Comparison of ENCODE assay signal across 8 cellular contexts in genomic region chr2:127408004-127408806, GRCh38. TPM values are rescaled to one million over a fixed set of nuclear protein-coding genes. Genes with fewer than 3 reads are reported as not detected.
DNase-seq lines count a peak whose midpoint lies in the region; ATAC-seq and TF ChIP-seq lines count a peak whose summit lies in the region.

No MANE protein-coding gene starts in this region.

- peak overlapping the region; percentile 61 to 92 (median 86) for H3K27ac ChIP-seq in BLaER1 treated with 17β-estradiol and CSF1 and Interleukin-3, amounts not matched to agents 10 nM and 100 nM
- H3K27ac ChIP-seq in OCI-LY7 (ENCODE audit: low read depth, low read length, poor library complexity, severe bottlenecking), result no peak overlapping the region

- H3K27me3 Mint-ChIP-seq in activated T-cell treated with anti-CD3 and anti-CD28 coated beads, Interleukin-2, amount 50 U/mL, for 24 hours, result peaks cover 3% of the 10 kb centered on the region

- H4K20me1 ChIP-seq in BLaER1 treated with 17β-estradiol and CSF1 and Interleukin-3, amounts not matched to agents 10 nM and 100 nM, result no peaks in the 10 kb centered on the region
- H4K20me1 ChIP-seq in OCI-LY7 (ENCODE audit: insufficient read depth, low read length), result no peaks in the 10 kb centered on the region

- H3K9ac ChIP-seq in BLaER1 treated with 17β-estradiol and CSF1 and Interleukin-3, amounts not matched to agents 10 nM and 100 nM, result peak overlapping the region; percentile 75 to 83 (median 81)
- H3K9ac ChIP-seq in mucosa of stomach (ENCODE audit: low read length), result peak overlapping the region; percentile 77

- BruUV-seq in OCI-LY7 (replicated peaks; lab: Mats Ljungman, UMichigan), result no TSS peak

- peak; percentile 64 for ATAC-seq in GM19455 (IDR thresholded peaks at IDR 0.05; ENCODE audit: unreplicated experiment)

- H3K36me3 Mint-ChIP-seq in activated T-cell treated with anti-CD3 and anti-CD28 coated beads, Interleukin-2, amount 50 U/mL, for 24 hours (ENCODE audit: low read depth), result no peaks in the 10 kb centered on the region

- H3K4me1 ChIP-seq in BLaER1 treated with 17β-estradiol and CSF1 and Interleukin-3, amounts not matched to agents 10 nM and 100 nM, result peaks cover 28 to 89% (median 64%) of the 10 kb centered on the region in 10 experiments
- H3K4me1 ChIP-seq in OCI-LY7 (ENCODE audit: insufficient read depth, low read length, poor library complexity, severe bottlenecking) (peaks cover 48% of the 10 kb centered on the region), mucosa of stomach (ENCODE audit: control insufficient read depth, insufficient read depth, low read length) (peaks cover 13% of the 10 kb centered on the region)

- intact Hi-C loops in OCI-LY7 (cut with micrococcal nuclease; ENCODE audit: unreplicated experiment), result no loop called here

- no peaks in the 10 kb centered on the region for H3K9me2 ChIP-seq in OCI-LY7 (ENCODE audit: insufficient read depth, low read length)

- peak overlapping the region; percentile 35 for H3K4me3 Mint-ChIP-seq in activated T-cell treated with anti-CD3 and anti-CD28 coated beads, Interleukin-2, amount 50 U/mL, for 24 hours

- H3K4me3 ChIP-seq in BLaER1 treated with 17β-estradiol and CSF1 and Interleukin-3, amounts not matched to agents 10 nM and 100 nM, result peak overlapping the region; percentile 37 to 64 (median 53)
- H3K4me3 ChIP-seq in OCI-LY7 (ENCODE audit: low read depth, low read length, poor library complexity, severe bottlenecking), result peak overlapping the region; percentile 39
- no peak overlapping the region for H3K4me3 ChIP-seq in mucosa of stomach (ENCODE audit: low read length)

- no peaks in the 10 kb centered on the region for H3K27me3 ChIP-seq in BLaER1 treated with 17β-estradiol and CSF1 and Interleukin-3, amounts not matched to agents 10 nM and 100 nM
- H3K27me3 ChIP-seq in mucosa of stomach (ENCODE audit: control insufficient read depth, insufficient read depth, low read length), result no peaks in the 10 kb centered on the region

- CTCF ChIA-PET in OCI-LY7 (lab: Charles Lee; ENCODE audit: unreplicated experiment), result no interaction called here

- no peak for TF ChIP-seq CTCF in OCI-LY7 (conservative IDR thresholded peaks at IDR 0.05; ENCODE audit: low read length)

- H3K4me1 Mint-ChIP-seq in activated T-cell treated with anti-CD3 and anti-CD28 coated beads, Interleukin-2, amount 50 U/mL, for 24 hours (ENCODE audit: low read depth), result peaks cover 38% of the 10 kb centered on the region

- peak overlapping the region; percentile 78 for H2AFZ ChIP-seq in OCI-LY7 (ENCODE audit: low read length)

- no peaks in the 10 kb centered on the region for H3K79me2 ChIP-seq in OCI-LY7 (ENCODE audit: insufficient read depth, low read depth, low read length)

- H3K9me3 ChIP-seq in BLaER1 treated with 17β-estradiol and CSF1 and Interleukin-3, amounts not matched to agents 10 nM and 100 nM (replicated peaks in 1 of 11), result peaks cover 0 to 24% (median 7%) of the 10 kb centered on the region in 11 experiments; a peak in 14 of 22 replicates
- H3K9me3 ChIP-seq in OCI-LY7 (ENCODE audit: low read length) (peaks cover 11% of the 10 kb centered on the region; the same call in 1 of the 2 replicates), mucosa of stomach (ENCODE audit: control insufficient read depth, low read length) (no peaks in the 10 kb centered on the region)

- H3K27ac Mint-ChIP-seq in activated T-cell treated with anti-CD3 and anti-CD28 coated beads, Interleukin-2, amount 50 U/mL, for 24 hours, result no peak overlapping the region

- H3K4me2 ChIP-seq in BLaER1 treated with 17β-estradiol and CSF1 and Interleukin-3, amounts not matched to agents 10 nM and 100 nM, result peak overlapping the region; percentile 77 to 95 (median 89)
- H3K4me2 ChIP-seq in OCI-LY7 (ENCODE audit: low read length), result peak overlapping the region; percentile 55

- POLR2A ChIA-PET in OCI-LY7 (lab: Charles Lee), result no interaction called here

- peak; percentile 72 for TF ChIP-seq POLR2A in erythroblast (IDR thresholded peaks at IDR 0.05; ENCODE audit: low read length)

- DNase-seq in HT1080 (ENCODE audit: low read depth), result peak; percentile 86
- DNase-seq in OCI-LY7 (ENCODE audit: low spot score), result peak; percentile 49
- DNase-seq in activated T-cell treated with anti-CD3 and anti-CD28 coated beads, Interleukin-2, amount 50 U/mL, for 24 hours, result peak; percentile 93
- peak; percentile 92 to 98 for DNase-seq in erythroblast (lab: John Stamatoyannopoulos, UW)
- DNase-seq in stimulated activated CD8-positive, alpha-beta memory T cell treated with anti-CD3 and anti-CD28 coated beads, Interleukin-4, amount 100 ng/mL, for 24 hours (ENCODE audit: low read depth), result peak; percentile 87

- H3K36me3 ChIP-seq in BLaER1 treated with 17β-estradiol and CSF1 and Interleukin-3, amounts not matched to agents 10 nM and 100 nM, result no peaks in the 10 kb centered on the region
- H3K36me3 ChIP-seq in OCI-LY7 (ENCODE audit: insufficient read depth, low read length), result no peaks in the 10 kb centered on the region
- no peaks in the 10 kb centered on the region for H3K36me3 ChIP-seq in mucosa of stomach (ENCODE audit: control insufficient read depth, insufficient read depth, low read length)

- H3K9me3 Mint-ChIP-seq in activated T-cell treated with anti-CD3 and anti-CD28 coated beads, Interleukin-2, amount 50 U/mL, for 24 hours, result no peaks in the 10 kb centered on the region

RNA-seq across cellular contexts. Expression of gene PROC, which starts 10.0 kb away (rescaled TPM):
- total RNA-seq in HT1080 (2014; rRNA removed; shearing (Covaris generic)), result not detected in 2 replicates
- polyA plus RNA-seq in HT1080 (2015; cell fraction: cytosol; rRNA removed), result not detected in 2 replicates
- polyA plus RNA-seq in HT1080 (2015; cell fraction: nucleus; rRNA removed), result not detected in 2 replicates
- total RNA-seq in OCI-LY7 (2014; rRNA removed; shearing (Covaris generic)), result 0.41 TPM in 1 of 2 replicates, not detected in the other
- total RNA-seq in OCI-LY7 (2022), result 0.59 TPM in 1 of 2 replicates, not detected in the other

RNA-seq across cellular contexts. Expression of gene MAP3K2, which starts 20.4 kb away (rescaled TPM):
- 19.8 and 30.7 TPM in 2 replicates for total RNA-seq in HT1080 (2014; rRNA removed; shearing (Covaris generic))
- polyA plus RNA-seq in HT1080 (2015; cell fraction: cytosol; rRNA removed), result 9.7 and 16.0 TPM in 2 replicates
- polyA plus RNA-seq in HT1080 (2015; cell fraction: nucleus; rRNA removed), result 11.2 and 13.1 TPM in 2 replicates
- 33.2 and 47.5 TPM in 2 replicates for total RNA-seq in OCI-LY7 (2014; rRNA removed; shearing (Covaris generic))
- total RNA-seq in OCI-LY7 (2022), result 52.5 and 55.9 TPM in 2 replicates
